In the genomic region with DNA sequence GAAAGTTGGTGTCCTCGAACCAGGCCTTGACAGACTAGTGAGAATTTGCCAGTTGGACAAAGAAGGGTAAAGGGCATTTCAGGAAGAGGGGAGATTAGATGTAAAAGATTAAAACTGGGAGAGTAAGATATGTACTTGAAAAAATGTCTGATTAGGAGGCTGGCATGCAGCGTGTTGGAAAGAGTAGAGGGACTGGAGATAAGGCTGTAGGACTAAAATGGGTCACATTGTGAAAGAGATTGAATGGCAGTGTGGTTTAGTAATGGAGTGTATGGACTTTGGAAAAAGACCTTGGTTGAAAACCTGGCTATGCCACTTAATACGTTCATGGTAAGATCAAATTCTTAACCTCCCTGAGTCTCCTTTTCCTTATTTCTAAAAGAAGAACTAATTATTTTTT, we compare ENCODE assay signal across 27 cellular contexts.
"Had no signal": no experiment of that assay in that cellular context is flagged by ENCODE, and none has a peak within 500 bp of the region (broad histone marks: within the 10 kb centered on the region; RNA-seq: fewer than 3 reads in every experiment).

No MANE protein-coding gene starts in this region.

- FAIRE-seq: colon, endothelial cell of umbilical vein, frontal cortex had no signal

- H3K27ac ChIP-seq: brain microvascular endothelial cell, esophagus muscularis mucosa, lower lobe of right lung, thyroid gland, VCaP had no signal

- H3K27me3 Mint-ChIP-seq: activated naive CD8-positive, alpha-beta T cell treated with anti-CD3 and anti-CD28 coated beads, Interleukin-2, amount 50 U/mL, for 24 hours; central memory CD8-positive, alpha-beta T cell; naive thymus-derived CD4-positive, alpha-beta T cell had no signal

- ATAC-seq: activated CD8-positive, alpha-beta T cell treated with anti-CD3 and anti-CD28 coated beads, Interleukin-2, amount 10 ng/mL, durations not matched to agents 7 days and 5 days; activated naive CD8-positive, alpha-beta T cell treated with anti-CD3 and anti-CD28 coated beads, Interleukin-2, amount 50 U/mL, for 24 hours; lower lobe of right lung; naive thymus-derived CD4-positive, alpha-beta T cell; stimulated activated naive CD8-positive, alpha-beta T cell treated with anti-CD3 and anti-CD28 coated beads, Interleukin-15, Interleukin-2, amounts not matched to agents 100 U/mL and 50 U/mL, for 24 hours had no signal

- H3K36me3 ChIP-seq: brain microvascular endothelial cell, esophagus muscularis mucosa, lower lobe of right lung, thyroid gland had no signal

- H3K4me1 ChIP-seq: lower lobe of right lung, thyroid gland had no signal

- H3K4me3 Mint-ChIP-seq: activated CD8-positive, alpha-beta T cell treated with anti-CD3 and anti-CD28 coated beads, Interleukin-2, amount 10 ng/mL, durations not matched to agents 7 days and 5 days; activated naive CD8-positive, alpha-beta T cell treated with anti-CD3 and anti-CD28 coated beads, Interleukin-2, amount 50 U/mL, for 24 hours; activated T-helper 1 cell treated with anti-CD3 and anti-CD28 coated beads, Interleukin-12 subunit alpha, Interleukin-12 subunit beta, Interleukin-2, Interleukin-4 antibody, amounts not matched to agents 30 ng/mL and 10 ng/mL and 1 ng/mL, durations not matched to agents 14 hours and 24 hours and 36 hours; central memory CD8-positive, alpha-beta T cell; naive thymus-derived CD4-positive, alpha-beta T cell; neural crest cell had no signal

- H3K9me3 ChIP-seq: esophagus muscularis mucosa, lower lobe of right lung, thyroid gland had no signal

- H3K9me3 Mint-ChIP-seq: activated naive CD8-positive, alpha-beta T cell treated with anti-CD3 and anti-CD28 coated beads, Interleukin-2, amount 50 U/mL, for 24 hours; activated T-helper 1 cell treated with anti-CD3 and anti-CD28 coated beads, Interleukin-12 subunit alpha, Interleukin-12 subunit beta, Interleukin-2, Interleukin-4 antibody, amounts not matched to agents 30 ng/mL and 10 ng/mL and 1 ng/mL, durations not matched to agents 14 hours and 24 hours and 36 hours; central memory CD8-positive, alpha-beta T cell had no signal

- H3K27ac Mint-ChIP-seq: activated CD8-positive, alpha-beta T cell treated with anti-CD3 and anti-CD28 coated beads, Interleukin-2, amount 10 ng/mL, durations not matched to agents 7 days and 5 days; activated naive CD8-positive, alpha-beta T cell treated with anti-CD3 and anti-CD28 coated beads, Interleukin-2, amount 50 U/mL, for 24 hours; activated T-helper 1 cell treated with anti-CD3 and anti-CD28 coated beads, Interleukin-12 subunit alpha, Interleukin-12 subunit beta, Interleukin-2, Interleukin-4 antibody, amounts not matched to agents 30 ng/mL and 10 ng/mL and 1 ng/mL, durations not matched to agents 14 hours and 24 hours and 36 hours; naive thymus-derived CD4-positive, alpha-beta T cell had no signal

- H3K4me3 ChIP-seq: esophagus muscularis mucosa, lower lobe of right lung, thyroid gland had no signal

- H3K27me3 ChIP-seq: brain microvascular endothelial cell, esophagus muscularis mucosa, thyroid gland had no signal

- DNase-seq: activated CD4-positive, alpha-beta T cell treated with anti-CD3 and anti-CD28 coated beads, Interleukin-2, amount 50 U/mL, for 1 hour; activated CD4-positive, CD25-positive, alpha-beta regulatory T cell treated with anti-CD3 and anti-CD28 coated beads, Interleukin-2, amount 50 U/mL, for 72 hours; activated CD8-positive, alpha-beta T cell treated with anti-CD3 and anti-CD28 coated beads, Interleukin-2, amount 10 ng/mL, durations not matched to agents 7 days and 5 days; activated gamma-delta T cell; activated naive CD4-positive, alpha-beta T cell treated with anti-CD3 and anti-CD28 coated beads, Interleukin-2, amount 50 U/mL, for 16 hours; activated naive CD8-positive, alpha-beta T cell treated with anti-CD3 and anti-CD28 coated beads, Interleukin-2, amount 50 U/mL, for 24 hours; aorta; brain microvascular endothelial cell; effector memory CD4-positive, alpha-beta T cell; glutamatergic neuron; hypothalamus; lower lobe of right lung; naive thymus-derived CD4-positive, alpha-beta T cell; stimulated activated CD4-positive, alpha-beta T cell treated with anti-CD3 and anti-CD28 coated beads, Interleukin-12 subunit alpha, Interleukin-12 subunit beta, amount 100 ng/mL, for 4 hours; stimulated activated CD4-positive, alpha-beta T cell treated with anti-CD3 and anti-CD28 coated beads, Interleukin-4, amount 100 ng/mL, for 4 hours; stimulated activated naive CD8-positive, alpha-beta T cell treated with anti-CD3 and anti-CD28 coated beads, Interleukin-15, Interleukin-2, amounts not matched to agents 100 U/mL and 50 U/mL, for 24 hours; substantia nigra; T1000; thyroid gland had no signal
